ENCODE assay signal across 1 cellular context in the genomic region with DNA sequence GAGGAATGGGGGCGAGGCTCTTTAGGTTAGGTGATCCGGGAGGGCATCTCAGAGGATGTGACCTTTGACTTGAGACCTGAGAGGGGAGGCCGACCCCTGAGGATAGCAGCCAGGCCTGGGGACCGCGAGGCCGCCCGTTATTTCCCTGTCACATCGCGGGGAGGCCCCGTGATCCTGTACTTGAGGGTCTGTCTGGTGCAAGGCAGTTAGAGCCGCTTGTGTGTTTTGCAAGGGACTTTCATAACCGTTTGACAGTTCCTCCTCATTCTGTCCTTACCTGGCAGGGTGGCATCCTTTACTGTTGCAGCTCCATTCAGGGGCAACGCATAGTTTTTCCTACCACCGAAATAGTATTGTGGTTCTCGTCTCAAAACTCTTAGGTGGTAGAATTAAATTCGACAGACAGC.
TF ChIP-seq lines count a peak whose summit lies in the region.

No MANE protein-coding gene starts in this region.

TF ChIP-seq in HepG2, 621 proteins besides CTCF, POLR2A, EP300 and RAD21 (continued from another document and continues in another):
- TF ChIP-seq, protein P1, sequence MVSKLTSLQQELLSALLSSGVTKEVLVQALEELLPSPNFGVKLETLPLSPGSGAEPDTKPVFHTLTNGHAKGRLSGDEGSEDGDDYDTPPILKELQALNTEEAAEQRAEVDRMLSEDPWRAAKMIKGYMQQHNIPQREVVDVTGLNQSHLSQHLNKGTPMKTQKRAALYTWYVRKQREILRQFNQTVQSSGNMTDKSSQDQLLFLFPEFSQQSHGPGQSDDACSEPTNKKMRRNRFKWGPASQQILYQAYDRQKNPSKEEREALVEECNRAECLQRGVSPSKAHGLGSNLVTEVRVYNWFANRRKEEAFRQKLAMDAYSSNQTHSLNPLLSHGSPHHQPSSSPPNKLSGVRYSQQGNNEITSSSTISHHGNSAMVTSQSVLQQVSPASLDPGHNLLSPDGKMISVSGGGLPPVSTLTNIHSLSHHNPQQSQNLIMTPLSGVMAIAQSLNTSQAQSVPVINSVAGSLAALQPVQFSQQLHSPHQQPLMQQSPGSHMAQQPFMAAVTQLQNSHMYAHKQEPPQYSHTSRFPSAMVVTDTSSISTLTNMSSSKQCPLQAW (CRISPR knock-in tag; IDR thresholded peaks at IDR 0.05): no peak
- TF ChIP-seq, protein P2, sequence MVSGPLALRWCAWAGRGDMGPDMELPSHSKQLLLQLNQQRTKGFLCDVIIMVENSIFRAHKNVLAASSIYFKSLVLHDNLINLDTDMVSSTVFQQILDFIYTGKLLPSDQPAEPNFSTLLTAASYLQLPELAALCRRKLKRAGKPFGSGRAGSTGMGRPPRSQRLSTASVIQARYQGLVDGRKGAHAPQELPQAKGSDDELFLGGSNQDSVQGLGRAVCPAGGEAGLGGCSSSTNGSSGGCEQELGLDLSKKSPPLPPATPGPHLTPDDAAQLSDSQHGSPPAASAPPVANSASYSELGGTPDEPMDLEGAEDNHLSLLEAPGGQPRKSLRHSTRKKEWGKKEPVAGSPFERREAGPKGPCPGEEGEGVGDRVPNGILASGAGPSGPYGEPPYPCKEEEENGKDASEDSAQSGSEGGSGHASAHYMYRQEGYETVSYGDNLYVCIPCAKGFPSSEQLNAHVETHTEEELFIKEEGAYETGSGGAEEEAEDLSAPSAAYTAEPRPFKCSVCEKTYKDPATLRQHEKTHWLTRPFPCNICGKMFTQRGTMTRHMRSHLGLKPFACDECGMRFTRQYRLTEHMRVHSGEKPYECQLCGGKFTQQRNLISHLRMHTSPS (CRISPR knock-in tag; IDR thresholded peaks at IDR 0.05; ENCODE audit: low read depth): no peak
- TF ChIP-seq TGIF2 (CRISPR knock-in tag; IDR thresholded peaks at IDR 0.05) (0 out of 2 replicates have a peak, but pooled peaks have one; percentile 20), ZNF143 (CRISPR knock-in tag; IDR thresholded peaks at IDR 0.05) (no peak), ZNF10 (CRISPR knock-in tag; IDR thresholded peaks at IDR 0.05; ENCODE audit: borderline replicate concordance, low read depth) (no peak), TAF1 (CRISPR knock-in tag; IDR thresholded peaks at IDR 0.05) (no peak), NFE2L1 (CRISPR knock-in tag; IDR thresholded peaks at IDR 0.05; ENCODE audit: borderline replicate concordance) (no peak), DMAP1 (CRISPR knock-in tag; IDR thresholded peaks at IDR 0.05) (0 out of 2 replicates have a peak, but pooled peaks have one; percentile 6), HES4 (CRISPR knock-in tag; IDR thresholded peaks at IDR 0.05; ENCODE audit: borderline replicate concordance) (no peak), YEATS4 (CRISPR knock-in tag; IDR thresholded peaks at IDR 0.05; ENCODE audit: borderline replicate concordance) (no peak), RFX5 (IDR thresholded peaks at IDR 0.05; ENCODE audit: low read depth, low read length) (no peak), U2AF2 (IDR thresholded peaks at IDR 0.05; ENCODE audit: low read depth, low read length) (no peak), ZNF543 (CRISPR knock-in tag; IDR thresholded peaks at IDR 0.05) (no peak), SOX6 (IDR thresholded peaks at IDR 0.05) (no peak), SOX6 (CRISPR knock-in tag; IDR thresholded peaks at IDR 0.05) (no peak), EED (CRISPR knock-in tag; IDR thresholded peaks at IDR 0.05) (0 out of 2 replicates have a peak, but pooled peaks have one; percentile 24), JARID2 (CRISPR knock-in tag; IDR thresholded peaks at IDR 0.05; ENCODE audit: insufficient replicate concordance) (no peak), ZNF724P (CRISPR knock-in tag; IDR thresholded peaks at IDR 0.05; ENCODE audit: borderline replicate concordance) (no peak), ZSCAN9 (CRISPR knock-in tag; IDR thresholded peaks at IDR 0.05; ENCODE audit: borderline replicate concordance) (no peak), ZNF569 (CRISPR knock-in tag; IDR thresholded peaks at IDR 0.05; ENCODE audit: borderline replicate concordance) (no peak), SMARCC2 (IDR thresholded peaks at IDR 0.05) (no peak), ZSCAN21 (CRISPR knock-in tag; IDR thresholded peaks at IDR 0.05; ENCODE audit: borderline replicate concordance) (no peak), NR2F1 (CRISPR knock-in tag; IDR thresholded peaks at IDR 0.05) (no peak), ZNF562 (CRISPR knock-in tag; IDR thresholded peaks at IDR 0.05; ENCODE audit: borderline replicate concordance) (no peak)
- TF ChIP-seq, protein P3, sequence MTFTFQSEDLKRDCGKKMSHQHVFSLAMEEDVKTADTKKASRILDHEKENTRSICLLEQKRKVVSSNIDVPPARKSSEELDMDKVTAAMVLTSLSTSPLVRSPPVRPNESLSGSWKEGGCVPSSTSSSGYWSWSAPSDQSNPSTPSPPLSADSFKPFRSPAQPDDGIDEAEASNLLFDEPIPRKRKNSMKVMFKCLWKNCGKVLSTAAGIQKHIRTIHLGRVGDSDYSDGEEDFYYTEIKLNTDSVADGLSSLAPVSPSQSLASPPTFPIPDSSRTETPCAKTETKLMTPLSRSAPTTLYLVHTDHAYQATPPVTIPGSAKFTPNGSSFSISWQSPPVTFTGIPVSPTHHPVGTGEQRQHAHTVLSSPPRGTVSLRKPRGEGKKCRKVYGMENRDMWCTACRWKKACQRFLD (CRISPR knock-in tag; IDR thresholded peaks at IDR 0.05; ENCODE audit: borderline replicate concordance): no peak
- TF ChIP-seq, protein P4, sequence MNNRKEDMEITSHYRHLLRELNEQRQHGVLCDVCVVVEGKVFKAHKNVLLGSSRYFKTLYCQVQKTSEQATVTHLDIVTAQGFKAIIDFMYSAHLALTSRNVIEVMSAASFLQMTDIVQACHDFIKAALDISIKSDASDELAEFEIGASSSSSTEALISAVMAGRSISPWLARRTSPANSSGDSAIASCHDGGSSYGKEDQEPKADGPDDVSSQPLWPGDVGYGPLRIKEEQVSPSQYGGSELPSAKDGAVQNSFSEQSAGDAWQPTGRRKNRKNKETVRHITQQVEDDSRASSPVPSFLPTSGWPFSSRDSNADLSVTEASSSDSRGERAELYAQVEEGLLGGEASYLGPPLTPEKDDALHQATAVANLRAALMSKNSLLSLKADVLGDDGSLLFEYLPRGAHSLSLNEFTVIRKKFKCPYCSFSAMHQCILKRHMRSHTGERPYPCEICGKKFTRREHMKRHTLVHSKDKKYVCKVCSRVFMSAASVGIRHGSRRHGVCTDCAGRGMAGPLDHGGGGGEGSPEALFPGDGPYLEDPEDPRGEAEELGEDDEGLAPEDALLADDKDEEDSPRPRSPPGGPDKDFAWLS (CRISPR knock-in tag; IDR thresholded peaks at IDR 0.05; ENCODE audit: borderline replicate concordance): no peak
- TF ChIP-seq, protein P5, sequence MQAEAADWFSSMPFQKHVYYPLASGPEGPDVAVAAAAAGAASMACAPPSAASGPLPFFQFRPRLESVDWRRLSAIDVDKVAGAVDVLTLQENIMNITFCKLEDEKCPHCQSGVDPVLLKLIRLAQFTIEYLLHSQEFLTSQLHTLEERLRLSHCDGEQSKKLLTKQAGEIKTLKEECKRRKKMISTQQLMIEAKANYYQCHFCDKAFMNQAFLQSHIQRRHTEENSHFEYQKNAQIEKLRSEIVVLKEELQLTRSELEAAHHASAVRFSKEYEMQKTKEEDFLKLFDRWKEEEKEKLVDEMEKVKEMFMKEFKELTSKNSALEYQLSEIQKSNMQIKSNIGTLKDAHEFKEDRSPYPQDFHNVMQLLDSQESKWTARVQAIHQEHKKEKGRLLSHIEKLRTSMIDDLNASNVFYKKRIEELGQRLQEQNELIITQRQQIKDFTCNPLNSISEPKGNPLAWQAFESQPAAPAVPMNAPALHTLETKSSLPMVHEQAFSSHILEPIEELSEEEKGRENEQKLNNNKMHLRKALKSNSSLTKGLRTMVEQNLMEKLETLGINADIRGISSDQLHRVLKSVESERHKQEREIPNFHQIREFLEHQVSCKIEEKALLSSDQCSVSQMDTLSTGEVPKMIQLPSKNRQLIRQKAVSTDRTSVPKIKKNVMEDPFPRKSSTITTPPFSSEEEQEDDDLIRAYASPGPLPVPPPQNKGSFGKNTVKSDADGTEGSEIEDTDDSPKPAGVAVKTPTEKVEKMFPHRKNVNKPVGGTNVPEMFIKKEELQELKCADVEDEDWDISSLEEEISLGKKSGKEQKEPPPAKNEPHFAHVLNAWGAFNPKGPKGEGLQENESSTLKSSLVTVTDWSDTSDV (CRISPR knock-in tag; IDR thresholded peaks at IDR 0.05): no peak
- TF ChIP-seq, protein P6, sequence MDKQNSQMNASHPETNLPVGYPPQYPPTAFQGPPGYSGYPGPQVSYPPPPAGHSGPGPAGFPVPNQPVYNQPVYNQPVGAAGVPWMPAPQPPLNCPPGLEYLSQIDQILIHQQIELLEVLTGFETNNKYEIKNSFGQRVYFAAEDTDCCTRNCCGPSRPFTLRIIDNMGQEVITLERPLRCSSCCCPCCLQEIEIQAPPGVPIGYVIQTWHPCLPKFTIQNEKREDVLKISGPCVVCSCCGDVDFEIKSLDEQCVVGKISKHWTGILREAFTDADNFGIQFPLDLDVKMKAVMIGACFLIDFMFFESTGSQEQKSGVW (CRISPR knock-in tag; IDR thresholded peaks at IDR 0.05; ENCODE audit: borderline replicate concordance): no peak
- TF ChIP-seq, protein P7, sequence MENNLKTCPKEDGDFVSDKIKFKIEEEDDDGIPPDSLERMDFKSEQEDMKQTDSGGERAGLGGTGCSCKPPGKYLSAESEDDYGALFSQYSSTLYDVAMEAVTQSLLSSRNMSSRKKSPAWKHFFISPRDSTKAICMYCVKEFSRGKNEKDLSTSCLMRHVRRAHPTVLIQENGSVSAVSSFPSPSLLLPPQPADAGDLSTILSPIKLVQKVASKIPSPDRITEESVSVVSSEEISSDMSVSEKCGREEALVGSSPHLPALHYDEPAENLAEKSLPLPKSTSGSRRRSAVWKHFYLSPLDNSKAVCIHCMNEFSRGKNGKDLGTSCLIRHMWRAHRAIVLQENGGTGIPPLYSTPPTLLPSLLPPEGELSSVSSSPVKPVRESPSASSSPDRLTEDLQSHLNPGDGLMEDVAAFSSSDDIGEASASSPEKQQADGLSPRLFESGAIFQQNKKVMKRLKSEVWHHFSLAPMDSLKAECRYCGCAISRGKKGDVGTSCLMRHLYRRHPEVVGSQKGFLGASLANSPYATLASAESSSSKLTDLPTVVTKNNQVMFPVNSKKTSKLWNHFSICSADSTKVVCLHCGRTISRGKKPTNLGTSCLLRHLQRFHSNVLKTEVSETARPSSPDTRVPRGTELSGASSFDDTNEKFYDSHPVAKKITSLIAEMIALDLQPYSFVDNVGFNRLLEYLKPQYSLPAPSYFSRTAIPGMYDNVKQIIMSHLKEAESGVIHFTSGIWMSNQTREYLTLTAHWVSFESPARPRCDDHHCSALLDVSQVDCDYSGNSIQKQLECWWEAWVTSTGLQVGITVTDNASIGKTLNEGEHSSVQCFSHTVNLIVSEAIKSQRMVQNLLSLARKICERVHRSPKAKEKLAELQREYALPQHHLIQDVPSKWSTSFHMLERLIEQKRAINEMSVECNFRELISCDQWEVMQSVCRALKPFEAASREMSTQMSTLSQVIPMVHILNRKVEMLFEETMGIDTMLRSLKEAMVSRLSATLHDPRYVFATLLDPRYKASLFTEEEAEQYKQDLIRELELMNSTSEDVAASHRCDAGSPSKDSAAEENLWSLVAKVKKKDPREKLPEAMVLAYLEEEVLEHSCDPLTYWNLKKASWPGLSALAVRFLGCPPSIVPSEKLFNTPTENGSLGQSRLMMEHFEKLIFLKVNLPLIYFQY (CRISPR knock-in tag; IDR thresholded peaks at IDR 0.05; ENCODE audit: borderline replicate concordance): no peak
- TF ChIP-seq, protein P8, sequence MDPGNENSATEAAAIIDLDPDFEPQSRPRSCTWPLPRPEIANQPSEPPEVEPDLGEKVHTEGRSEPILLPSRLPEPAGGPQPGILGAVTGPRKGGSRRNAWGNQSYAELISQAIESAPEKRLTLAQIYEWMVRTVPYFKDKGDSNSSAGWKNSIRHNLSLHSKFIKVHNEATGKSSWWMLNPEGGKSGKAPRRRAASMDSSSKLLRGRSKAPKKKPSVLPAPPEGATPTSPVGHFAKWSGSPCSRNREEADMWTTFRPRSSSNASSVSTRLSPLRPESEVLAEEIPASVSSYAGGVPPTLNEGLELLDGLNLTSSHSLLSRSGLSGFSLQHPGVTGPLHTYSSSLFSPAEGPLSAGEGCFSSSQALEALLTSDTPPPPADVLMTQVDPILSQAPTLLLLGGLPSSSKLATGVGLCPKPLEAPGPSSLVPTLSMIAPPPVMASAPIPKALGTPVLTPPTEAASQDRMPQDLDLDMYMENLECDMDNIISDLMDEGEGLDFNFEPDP (CRISPR knock-in tag; conservative IDR thresholded peaks at IDR 0.05): 0 out of 2 replicates have a peak, but pooled peaks have one; percentile 10
- TF ChIP-seq, protein P9, sequence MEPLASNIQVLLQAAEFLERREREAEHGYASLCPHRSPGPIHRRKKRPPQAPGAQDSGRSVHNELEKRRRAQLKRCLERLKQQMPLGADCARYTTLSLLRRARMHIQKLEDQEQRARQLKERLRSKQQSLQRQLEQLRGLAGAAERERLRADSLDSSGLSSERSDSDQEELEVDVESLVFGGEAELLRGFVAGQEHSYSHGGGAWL (CRISPR knock-in tag; IDR thresholded peaks at IDR 0.05): peak; percentile 51; the same call in 1 of the 2 replicates
- TF ChIP-seq, protein P10, sequence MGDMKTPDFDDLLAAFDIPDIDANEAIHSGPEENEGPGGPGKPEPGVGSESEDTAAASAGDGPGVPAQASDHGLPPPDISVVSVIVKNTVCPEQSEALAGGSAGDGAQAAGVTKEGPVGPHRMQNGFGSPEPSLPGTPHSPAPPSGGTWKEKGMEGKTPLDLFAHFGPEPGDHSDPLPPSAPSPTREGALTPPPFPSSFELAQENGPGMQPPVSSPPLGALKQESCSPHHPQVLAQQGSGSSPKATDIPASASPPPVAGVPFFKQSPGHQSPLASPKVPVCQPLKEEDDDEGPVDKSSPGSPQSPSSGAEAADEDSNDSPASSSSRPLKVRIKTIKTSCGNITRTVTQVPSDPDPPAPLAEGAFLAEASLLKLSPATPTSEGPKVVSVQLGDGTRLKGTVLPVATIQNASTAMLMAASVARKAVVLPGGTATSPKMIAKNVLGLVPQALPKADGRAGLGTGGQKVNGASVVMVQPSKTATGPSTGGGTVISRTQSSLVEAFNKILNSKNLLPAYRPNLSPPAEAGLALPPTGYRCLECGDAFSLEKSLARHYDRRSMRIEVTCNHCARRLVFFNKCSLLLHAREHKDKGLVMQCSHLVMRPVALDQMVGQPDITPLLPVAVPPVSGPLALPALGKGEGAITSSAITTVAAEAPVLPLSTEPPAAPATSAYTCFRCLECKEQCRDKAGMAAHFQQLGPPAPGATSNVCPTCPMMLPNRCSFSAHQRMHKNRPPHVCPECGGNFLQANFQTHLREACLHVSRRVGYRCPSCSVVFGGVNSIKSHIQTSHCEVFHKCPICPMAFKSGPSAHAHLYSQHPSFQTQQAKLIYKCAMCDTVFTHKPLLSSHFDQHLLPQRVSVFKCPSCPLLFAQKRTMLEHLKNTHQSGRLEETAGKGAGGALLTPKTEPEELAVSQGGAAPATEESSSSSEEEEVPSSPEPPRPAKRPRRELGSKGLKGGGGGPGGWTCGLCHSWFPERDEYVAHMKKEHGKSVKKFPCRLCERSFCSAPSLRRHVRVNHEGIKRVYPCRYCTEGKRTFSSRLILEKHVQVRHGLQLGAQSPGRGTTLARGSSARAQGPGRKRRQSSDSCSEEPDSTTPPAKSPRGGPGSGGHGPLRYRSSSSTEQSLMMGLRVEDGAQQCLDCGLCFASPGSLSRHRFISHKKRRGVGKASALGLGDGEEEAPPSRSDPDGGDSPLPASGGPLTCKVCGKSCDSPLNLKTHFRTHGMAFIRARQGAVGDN (CRISPR knock-in tag; IDR thresholded peaks at IDR 0.05): peak; percentile 7; the same call in 1 of the 2 replicates
- TF ChIP-seq, protein P11, sequence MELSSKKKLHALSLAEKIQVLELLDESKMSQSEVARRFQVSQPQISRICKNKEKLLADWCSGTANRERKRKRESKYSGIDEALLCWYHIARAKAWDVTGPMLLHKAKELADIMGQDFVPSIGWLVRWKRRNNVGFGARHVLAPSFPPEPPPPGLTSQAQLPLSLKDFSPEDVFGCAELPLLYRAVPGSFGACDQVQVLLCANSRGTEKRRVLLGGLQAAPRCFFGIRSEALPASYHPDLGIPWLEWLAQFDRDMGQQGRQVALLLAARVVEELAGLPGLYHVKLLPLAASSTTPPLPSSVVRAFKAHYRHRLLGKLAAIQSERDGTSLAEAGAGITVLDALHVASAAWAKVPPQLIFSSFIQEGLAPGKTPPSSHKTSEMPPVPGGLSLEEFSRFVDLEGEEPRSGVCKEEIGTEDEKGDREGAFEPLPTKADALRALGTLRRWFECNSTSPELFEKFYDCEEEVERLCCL (CRISPR knock-in tag; IDR thresholded peaks at IDR 0.05; ENCODE audit: borderline replicate concordance): no peak
